ENCODE assay signal across 16 cellular contexts in genomic region chr20:38093641-38094077, GRCh38.
DNase-seq lines count a peak whose midpoint lies in the region; ATAC-seq and TF ChIP-seq lines count a peak whose summit lies in the region.
"Had no signal": no experiment of that assay in that cellular context is flagged by ENCODE, and none has a peak within 500 bp of the region (broad histone marks: within the 10 kb centered on the region; RNA-seq: fewer than 3 reads in every experiment).

No MANE protein-coding gene starts in this region.

- H3K36me3 ChIP-seq in right atrium auricular region (peaks cover 19% of the 10 kb centered on the region), liver (ENCODE audit: control insufficient read depth in 4 of 4, insufficient read depth in 3 of 4, low read depth in 1 of 4, low read length in 3 of 4) (peaks cover 10 to 26% (median 19%) of the 10 kb centered on the region in 4 donors), uterus (no peaks in the 10 kb centered on the region)

- H3K9me3 Mint-ChIP-seq in T-cell (no peaks in the 10 kb centered on the region), H9 (no peaks in the 10 kb centered on the region)
- H3K9me3 Mint-ChIP-seq: activated T-cell treated with anti-CD3 and anti-CD28 coated beads, Interleukin-2, amount 50 U/mL, for 72 hours had no signal

- H2BK15ac ChIP-seq in H9 (ENCODE audit: low read depth, low read length): no peak overlapping the region

- H3K79me2 ChIP-seq in H9 (ENCODE audit: insufficient read depth, low read length): no peaks in the 10 kb centered on the region

- H3K27ac ChIP-seq in right atrium auricular region: peak overlapping the region; percentile 84
- H3K27ac ChIP-seq in liver (ENCODE audit: low read depth in 1 of 2, low read length in 2 of 2): no peak overlapping the region
- H3K27ac ChIP-seq in uterus: peak overlapping the region; percentile 57 to 65
- H3K27ac ChIP-seq in H9 (ENCODE audit: insufficient read length, low read depth, low read length): no peak overlapping the region
- H3K27ac ChIP-seq: lower lobe of right lung had no signal

- no peak overlapping the region for H3K4me2 ChIP-seq in H9 (ENCODE audit: insufficient read depth, insufficient read length, low read length)

- intact Hi-C loops in Right ventricle myocardium inferior (cut with DNase I): loop anchor here (2.0 kb wide), 1 partner anchor 15 kb away; no protein-coding TSS in a partner anchor
- intact Hi-C loops in uterus (cut with DNase I; ENCODE audit: low total_unique reads): no loop called here

- H3K4ac ChIP-seq in H9 (ENCODE audit: low read depth, low read length): no peak overlapping the region

- no peak overlapping the region for H4K91ac ChIP-seq in H9 (ENCODE audit: insufficient read length, low read depth, low read length)

- H2AK5ac ChIP-seq in H9 (ENCODE audit: insufficient read length, low read length): no peak overlapping the region

- H2BK5ac ChIP-seq in H9 (ENCODE audit: insufficient read length, low read length): no peak overlapping the region

- no peak for ATAC-seq in Right ventricle myocardium inferior
- ATAC-seq in T-cell (replicated peaks in 1 of 4): no peak

- H2BK12ac ChIP-seq in H9 (ENCODE audit: insufficient read length, low read depth, low read length): no peak overlapping the region

- H2AFZ ChIP-seq in H9 (ENCODE audit: low read length): no peak overlapping the region

- POLR2A ChIA-PET in T-cell (lab: Charles Lee): no interaction called here

- peak overlapping the region; percentile 79 to 85 for H3K27ac Mint-ChIP-seq in T-cell
- H3K27ac Mint-ChIP-seq in H9: no peak overlapping the region

- H3K27me3 ChIP-seq in right atrium auricular region (no peaks in the 10 kb centered on the region), liver (ENCODE audit: control insufficient read depth in 4 of 4, insufficient read depth in 4 of 4, low read length in 3 of 4) (no peaks in the 10 kb centered on the region), uterus (no peaks in the 10 kb centered on the region), H9 (ENCODE audit: insufficient read depth, low read length) (no peaks in the 10 kb centered on the region)

- CTCF ChIA-PET in T-cell (lab: Charles Lee): interaction anchor here in 1 of 2 donors (1.1 kb wide), 1 partner anchor 20 kb away, joined by 3 read pairs; no protein-coding TSS in a partner anchor

- H2BK20ac ChIP-seq in H9 (ENCODE audit: low read depth, low read length, poor library complexity, severe bottlenecking): no peak overlapping the region

- no peak overlapping the region for H3K23ac ChIP-seq in H9 (ENCODE audit: insufficient read length, low read depth, low read length)

- no peak overlapping the region for H3K56ac ChIP-seq in H9 (ENCODE audit: insufficient read length, low read depth, low read length)

- H4K5ac ChIP-seq in H9 (ENCODE audit: insufficient read length, low read depth, low read length): no peak overlapping the region

- no peak overlapping the region for H3K9ac ChIP-seq in liver (ENCODE audit: low read depth in 1 of 2, low read length in 2 of 2)
- H3K9ac ChIP-seq in H9 (ENCODE audit: extremely low read depth, insufficient read length, low read length): no peak overlapping the region

- H3K27me3 Mint-ChIP-seq in T-cell: no peaks in the 10 kb centered on the region
- H3K27me3 Mint-ChIP-seq in H9 (ENCODE audit: low read depth): no peaks in the 10 kb centered on the region; the same call in 1 of the 2 replicates

- no peak for TF ChIP-seq CTCF in right atrium auricular region (IDR thresholded peaks at IDR 0.05)
- no peak for TF ChIP-seq CTCF in liver (IDR thresholded peaks at IDR 0.05; ENCODE audit: low read depth, low read length, missing input control)
- no peak for TF ChIP-seq CTCF in uterus (IDR thresholded peaks at IDR 0.05)
- TF ChIP-seq CTCF in H9 (conservative IDR thresholded peaks at IDR 0.05): no peak

- H3K36me3 Mint-ChIP-seq in T-cell: peaks cover 40% of the 10 kb centered on the region
- H3K36me3 Mint-ChIP-seq in H9 (ENCODE audit: insufficient read depth in 1 of 3, low read depth in 3 of 3): peaks cover 1 to 28% (median 18%) of the 10 kb centered on the region in 3 experiments; a peak in 6 of 7 replicates

- TF ChIP-seq RAD21 in liver (IDR thresholded peaks at IDR 0.05): no peak

- H3K4me1 ChIP-seq in right atrium auricular region (peaks cover 0 to 67% of the 10 kb centered on the region in 2 donors), liver (ENCODE audit: control insufficient read depth in 4 of 4, insufficient read depth in 4 of 4, low read length in 3 of 4) (peaks cover 0 to 7% (median 3%) of the 10 kb centered on the region in 4 donors), uterus (peaks cover 0 to 12% of the 10 kb centered on the region in 2 donors), H9 (ENCODE audit: insufficient read depth, low read length) (no peaks in the 10 kb centered on the region)

- no peak for TF ChIP-seq POLR2A in uterus (IDR thresholded peaks at IDR 0.05)

- H3K23me2 ChIP-seq in H9 (ENCODE audit: insufficient read length, low read depth, low read length, poor library complexity, severe bottlenecking): no peaks in the 10 kb centered on the region

- H3K4me3 ChIP-seq in right atrium auricular region: no peak overlapping the region
- no peak overlapping the region for H3K4me3 ChIP-seq in liver (ENCODE audit: low read depth in 1 of 3, low read length in 3 of 3)
- no peak overlapping the region for H3K4me3 ChIP-seq in uterus
- H3K4me3 ChIP-seq: lower lobe of right lung had no signal

- no peak overlapping the region for H4K8ac ChIP-seq in H9 (replicated peaks; ENCODE audit: insufficient read length, low read depth, low read length)

- no peak overlapping the region for H3K14ac ChIP-seq in H9 (ENCODE audit: insufficient read depth, low read length)

- H3K4me1 Mint-ChIP-seq in T-cell (peaks cover 14 to 50% (median 35%) of the 10 kb centered on the region in 3 donors), H9 (peaks cover 3 to 6% of the 10 kb centered on the region in 2 experiments; a peak in 3 of 4 replicates)

- DNase-seq in right atrium auricular region (ENCODE audit: low spot score): no peak
- DNase-seq in Right ventricle myocardium inferior (ENCODE audit: missing footprints): no peak
- DNase-seq in T-cell: no peak
- DNase-seq in uterus: no peak
- no peak for DNase-seq in H9
- no peak for DNase-seq in NCI-H82 (lab: John Stamatoyannopoulos, UW)
- DNase-seq in iPS-NIHi7 (ENCODE audit: extremely low spot score): no peak
- DNase-seq: cortex of kidney; GOT3; hypothalamus; KG1; lower lobe of right lung; NCI-H146; stimulated activated naive CD8-positive, alpha-beta T cell treated with anti-CD3 and anti-CD28 coated beads, Interleukin-15, Interleukin-2, amounts not matched to agents 100 U/mL and 50 U/mL, for 24 hours had no signal

- no peak overlapping the region for H3T11ph ChIP-seq in H9 (ENCODE audit: low read length)

- no peaks in the 10 kb centered on the region for H3K9me3 ChIP-seq in right atrium auricular region
- no peaks in the 10 kb centered on the region for H3K9me3 ChIP-seq in liver (ENCODE audit: control insufficient read depth in 4 of 4, low read length in 3 of 4)
- no peaks in the 10 kb centered on the region for H3K9me3 ChIP-seq in uterus
- no peaks in the 10 kb centered on the region for H3K9me3 ChIP-seq in H9 (ENCODE audit: control insufficient read depth, low read depth, low read length)
- H3K9me3 ChIP-seq: lower lobe of right lung had no signal

- H3K4me3 Mint-ChIP-seq in T-cell (no peak overlapping the region), H9 (no peak overlapping the region)

- H4K20me1 ChIP-seq in H9 (ENCODE audit: control insufficient read depth, insufficient read depth, insufficient read length): no peaks in the 10 kb centered on the region

- WGBS in liver: 74% methylated on average over 8 of the region's 8 CpGs
- no CpG with 5 or more reads among the region's 8 CpGs for WGBS in H9 (ENCODE audit: extremely low coverage, insufficient read length, low lambda C conversion rate)

- no peak overlapping the region for H2BK120ac ChIP-seq in H9 (ENCODE audit: low read depth, low read length, poor library complexity, severe bottlenecking)

- no peak overlapping the region for H3K18ac ChIP-seq in H9 (ENCODE audit: insufficient read length, low read depth, low read length)

- no peaks in the 10 kb centered on the region for H3K79me1 ChIP-seq in H9 (ENCODE audit: insufficient read depth, low read depth, low read length, poor library complexity, severe bottlenecking)

TF ChIP-seq in liver, 16 proteins besides CTCF, POLR2A, EP300 and RAD21 (continues in another document):
- TF ChIP-seq ZBTB33 (IDR thresholded peaks at IDR 0.05): no peak

Comparison
In these comparisons a context has a peak if more than half of its experiments do, and no peak if none do; other contexts are left out.
1. H3K27ac ChIP-seq: peak in right atrium auricular region (2 of 2) and uterus (2 of 2); none in liver (0 of 2) and H9 (single experiment).
2. H3K27ac Mint-ChIP-seq: peak in T-cell (2 of 2); none in H9 (0 of 3).